18 cellular contexts compared by ENCODE assay signal in the genomic region with DNA sequence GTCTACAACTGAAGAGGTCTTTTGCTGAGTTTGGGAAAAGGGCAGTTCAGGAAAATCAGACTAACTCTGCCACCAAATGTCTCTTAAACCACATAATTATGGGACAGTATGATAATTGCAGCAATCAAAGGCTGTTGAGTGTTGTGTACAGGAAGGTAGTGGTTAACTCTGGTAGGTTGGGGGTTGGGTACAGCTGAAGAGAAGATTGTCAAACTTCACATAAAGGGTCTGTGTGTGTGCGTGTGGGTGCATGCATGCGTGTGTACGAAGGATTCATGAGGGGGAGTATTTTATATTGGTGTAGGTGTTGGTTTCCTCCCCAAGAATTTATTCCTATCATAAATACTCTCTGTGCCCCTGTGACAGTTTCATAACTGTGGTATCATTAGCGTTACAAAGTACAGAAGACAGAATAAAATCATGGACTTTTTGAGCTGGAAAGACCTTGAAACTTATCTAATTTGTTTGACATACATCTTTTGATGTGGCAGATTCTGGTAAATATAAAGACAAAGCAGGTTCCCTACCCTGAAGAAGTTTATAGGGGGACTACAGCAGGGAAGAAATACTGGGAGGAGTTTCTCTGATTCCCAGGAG.
DNase-seq lines count a peak whose midpoint lies in the region; ATAC-seq lines count a peak whose summit lies in the region.
"Had no signal": no experiment of that assay in that cellular context is flagged by ENCODE, and none has a peak within 500 bp of the region (broad histone marks: within the 10 kb centered on the region; RNA-seq: fewer than 3 reads in every experiment).

No MANE protein-coding gene starts in this region.

- no peaks in the 10 kb centered on the region for H3K36me3 Mint-ChIP-seq in activated T-cell treated with anti-CD3 and anti-CD28 coated beads, Interleukin-2, amount 50 U/mL, for 4 hours (ENCODE audit: insufficient read depth)
- H3K36me3 Mint-ChIP-seq in activated naive CD8-positive, alpha-beta T cell, result peaks cover 2% of the 10 kb centered on the region

- no peak overlapping the region for H3K4me3 Mint-ChIP-seq in activated T-cell treated with anti-CD3 and anti-CD28 coated beads, Interleukin-2, amount 50 U/mL, for 4 hours
- H3K4me3 Mint-ChIP-seq in activated naive CD8-positive, alpha-beta T cell, result peak overlapping the region; percentile 55
- H3K4me3 Mint-ChIP-seq: activated CD8-positive, alpha-beta memory T cell treated with anti-CD3 and anti-CD28 coated beads, Interleukin-2, amount 10 ng/mL, durations not matched to agents 7 days and 5 days; central memory CD8-positive, alpha-beta T cell; HFFc6; IgD-negative memory B cell had no signal

- DNase-seq in activated T-cell treated with anti-CD3 and anti-CD28 coated beads, Interleukin-2, amount 50 U/mL, for 4 hours, result no peak
- DNase-seq in activated T-cell treated with anti-CD3 and anti-CD28 coated beads for 4 hours, result no peak
- DNase-seq in NCI-H2227 (lab: John Stamatoyannopoulos, UW; ENCODE audit: unreplicated experiment), result peak; percentile 73
- no peak for DNase-seq in stimulated activated naive CD8-positive, alpha-beta T cell treated with anti-CD3 and anti-CD28 coated beads, Interleukin-15, Interleukin-2, amounts not matched to agents 100 U/mL and 50 U/mL, for 24 hours
- DNase-seq: activated CD4-positive, alpha-beta T cell treated with anti-CD3 and anti-CD28 coated beads for 4 hours; activated CD8-positive, alpha-beta memory T cell treated with anti-CD3 and anti-CD28 coated beads, Interleukin-2, amount 10 ng/mL, durations not matched to agents 7 days and 5 days; foreskin fibroblast; HFFc6; NCI-H1930; Right ventricle myocardium superior; SW 1271 had no signal

- no peaks in the 10 kb centered on the region for H3K9me3 Mint-ChIP-seq in activated T-cell treated with anti-CD3 and anti-CD28 coated beads, Interleukin-2, amount 50 U/mL, for 4 hours
- H3K9me3 Mint-ChIP-seq in activated naive CD8-positive, alpha-beta T cell (ENCODE audit: low read depth), result no peaks in the 10 kb centered on the region
- H3K9me3 Mint-ChIP-seq: central memory CD8-positive, alpha-beta T cell; HFFc6; IgD-negative memory B cell had no signal

- no peaks in the 10 kb centered on the region for H3K27me3 Mint-ChIP-seq in activated T-cell treated with anti-CD3 and anti-CD28 coated beads, Interleukin-2, amount 50 U/mL, for 4 hours (ENCODE audit: low read depth)
- H3K27me3 Mint-ChIP-seq in activated naive CD8-positive, alpha-beta T cell, result no peaks in the 10 kb centered on the region
- H3K27me3 Mint-ChIP-seq: activated CD8-positive, alpha-beta memory T cell treated with anti-CD3 and anti-CD28 coated beads, Interleukin-2, amount 10 ng/mL, durations not matched to agents 7 days and 5 days; central memory CD8-positive, alpha-beta T cell; IgD-negative memory B cell had no signal

- peaks cover 22% of the 10 kb centered on the region for H3K4me1 Mint-ChIP-seq in activated T-cell treated with anti-CD3 and anti-CD28 coated beads, Interleukin-2, amount 50 U/mL, for 4 hours (ENCODE audit: low read depth)
- peaks cover 31% of the 10 kb centered on the region for H3K4me1 Mint-ChIP-seq in activated naive CD8-positive, alpha-beta T cell (ENCODE audit: low read depth)

- H3K27ac Mint-ChIP-seq in activated naive CD8-positive, alpha-beta T cell, result peak overlapping the region; percentile 51
- H3K27ac Mint-ChIP-seq: activated CD8-positive, alpha-beta memory T cell treated with anti-CD3 and anti-CD28 coated beads, Interleukin-2, amount 10 ng/mL, durations not matched to agents 7 days and 5 days; HFFc6; IgD-negative memory B cell had no signal

- ATAC-seq in activated T-cell treated with anti-CD3 and anti-CD28 coated beads, Interleukin-2, amount 50 U/mL, for 4 hours, result peak; percentile 41 to 48
- ATAC-seq in stimulated activated naive CD8-positive, alpha-beta T cell treated with anti-CD3 and anti-CD28 coated beads, Interleukin-15, Interleukin-2, amounts not matched to agents 100 U/mL and 50 U/mL, for 24 hours, result peak; percentile 43
- ATAC-seq in HG03025 (IDR thresholded peaks at IDR 0.05; ENCODE audit: low FRiP score, unreplicated experiment) (no peak), HG02970 (IDR thresholded peaks at IDR 0.05; ENCODE audit: low FRiP score, unreplicated experiment) (no peak), HG03520 (IDR thresholded peaks at IDR 0.05; ENCODE audit: unreplicated experiment) (no peak)
- ATAC-seq: A549; activated CD8-positive, alpha-beta memory T cell treated with anti-CD3 and anti-CD28 coated beads, Interleukin-2, amount 10 ng/mL, durations not matched to agents 7 days and 5 days had no signal

Comparison
In these comparisons a context has a peak if more than half of its experiments do, and no peak if none do; other contexts are left out.
1. ATAC-seq: peak in activated T-cell treated with anti-CD3 and anti-CD28 coated beads, Interleukin-2, amount 50 U/mL, for 4 hours (2 of 2) and stimulated activated naive CD8-positive, alpha-beta T cell treated with anti-CD3 and anti-CD28 coated beads, Interleukin-15, Interleukin-2, amounts not matched to agents 100 U/mL and 50 U/mL, for 24 hours (single experiment); none in HG03025 (single experiment), HG02970 (single experiment) and HG03520 (single experiment).